ENCODE assay signal across 8 cellular contexts in the genomic region with DNA sequence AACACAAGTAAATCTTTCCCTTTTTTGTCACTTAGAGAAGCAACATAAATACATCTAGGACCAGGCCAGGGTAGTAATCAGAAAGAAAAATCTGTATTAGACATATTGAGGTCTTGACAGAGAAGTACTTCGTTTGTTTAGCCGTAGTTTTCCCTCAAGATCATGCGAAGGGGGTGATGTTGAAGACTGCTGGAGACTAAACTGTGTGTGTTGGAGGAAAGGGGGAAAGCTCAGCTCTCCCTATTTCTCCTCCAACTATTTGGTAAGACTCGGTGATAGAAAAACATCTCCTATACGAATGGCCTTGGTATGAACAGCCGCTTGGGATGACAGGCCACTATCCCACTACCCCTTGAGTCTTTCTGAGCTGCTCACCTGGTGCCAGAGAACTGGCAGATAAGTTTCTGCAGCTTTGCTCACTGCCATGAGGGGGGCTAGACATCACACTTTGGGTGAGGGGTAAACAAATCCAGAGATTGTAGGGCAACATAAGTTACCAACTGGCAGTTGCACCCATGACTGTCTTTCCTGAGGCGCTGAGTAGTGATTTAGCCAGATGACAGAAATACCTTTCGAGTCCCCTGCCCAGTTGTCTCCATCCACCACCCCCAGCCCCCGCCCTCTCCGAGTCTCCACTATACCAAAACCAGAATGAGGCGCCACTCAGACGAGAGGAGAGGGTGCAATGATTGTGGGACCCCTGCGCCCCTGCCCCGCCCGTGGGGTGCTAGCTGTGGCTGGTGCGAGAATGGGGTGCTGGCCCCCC. TPM values are rescaled to one million over a fixed set of nuclear protein-coding genes. Genes with fewer than 3 reads are reported as not detected.
A peak's percentile ranks its signal among the peaks of the same experiment; 100 is the strongest.
DNase-seq lines count a peak whose midpoint lies in the region; ATAC-seq and TF ChIP-seq lines count a peak whose summit lies in the region.

No MANE protein-coding gene starts in this region.

- TF ChIP-seq CTCF in AG10803 (conservative IDR thresholded peaks at IDR 0.05; ENCODE audit: low read length): no peak
- TF ChIP-seq CTCF in mammary epithelial cell (conservative IDR thresholded peaks at IDR 0.05 in 1 of 2, IDR thresholded peaks at IDR 0.05 in 1 of 2; ENCODE audit: extremely low read depth in 1 of 2, insufficient read depth in 1 of 2, low read depth in 1 of 2, low read length in 2 of 2): no peak

- H3K4me1 ChIP-seq in HUES6 (ENCODE audit: control insufficient read depth, insufficient read depth, low read length) (peaks cover 9% of the 10 kb centered on the region; the same call in 1 of the 2 replicates), mammary epithelial cell (ENCODE audit: insufficient read depth, low read length) (peaks cover 12% of the 10 kb centered on the region), muscle layer of colon (ENCODE audit: insufficient read depth, low read length) (peaks cover 29% of the 10 kb centered on the region)

- H3K9me3 ChIP-seq in HUES6 (ENCODE audit: control insufficient read depth, insufficient read depth, low read depth, low read length): no peaks in the 10 kb centered on the region; the same call in 1 of the 2 replicates
- no peaks in the 10 kb centered on the region for H3K9me3 ChIP-seq in mammary epithelial cell (replicated peaks; ENCODE audit: insufficient read depth, low read length)
- H3K9me3 ChIP-seq in muscle layer of colon (ENCODE audit: low read length): no peaks in the 10 kb centered on the region

- no peak for DNase-seq in AG10803 (ENCODE audit: low read depth)
- DNase-seq in mammary epithelial cell: no peak
- DNase-seq in COR-L47 (lab: John Stamatoyannopoulos, UW): no peak
- DNase-seq in CD1c-positive myeloid dendritic cell (ENCODE audit: extremely low spot score): no peak
- DNase-seq in HEK293T (ENCODE audit: extremely low spot score): no peak

- no peak for ATAC-seq in HG03135 (IDR thresholded peaks at IDR 0.05; ENCODE audit: unreplicated experiment)

- no peaks in the 10 kb centered on the region for H4K20me1 ChIP-seq in mammary epithelial cell (ENCODE audit: insufficient read depth, low read length)

- H3K36me3 ChIP-seq in HUES6 (ENCODE audit: control insufficient read depth, insufficient read depth, low read length) (peaks cover 11% of the 10 kb centered on the region), mammary epithelial cell (ENCODE audit: insufficient read depth, low read length) (no peaks in the 10 kb centered on the region), muscle layer of colon (ENCODE audit: insufficient read depth, low read length) (peaks cover 24% of the 10 kb centered on the region)

- in situ Hi-C loops in mammary epithelial cell (cut with MboI; ENCODE audit: low sequenced_read_pairs in 2 of 2): no loop called here

- BruUV-seq in mammary epithelial cell (replicated peaks; lab: Mats Ljungman, UMichigan): no TSS peak

- H3K79me2 ChIP-seq in mammary epithelial cell (ENCODE audit: insufficient read depth, low read length): peaks cover 14% of the 10 kb centered on the region

- intact Hi-C loops in mammary epithelial cell (cut with micrococcal nuclease): loop anchor here (1.0 to 5.0 kb wide), 8 partner anchors 24 to 482 kb away; a partner anchor contains a TSS

- POLR2A ChIA-PET in HEK293T (lab: Yijun Ruan, JAX): interaction anchor here (0.7 to 4.6 kb wide), 35 partner anchors 9 to 190 kb away, joined by 3 to 63 read pairs (median 7); a partner anchor contains a TSS

- H3K27me3 ChIP-seq in HUES6 (ENCODE audit: control insufficient read depth, insufficient read depth, low read length) (no peaks in the 10 kb centered on the region), mammary epithelial cell (ENCODE audit: insufficient read depth, low read length) (no peaks in the 10 kb centered on the region), muscle layer of colon (ENCODE audit: control insufficient read depth in 1 of 2, insufficient read depth in 2 of 2, low read length in 2 of 2) (no peaks in the 10 kb centered on the region)

- H3K9ac ChIP-seq in HUES6 (ENCODE audit: low read length) (peak overlapping the region; percentile 70), mammary epithelial cell (ENCODE audit: insufficient read depth, low read length) (peak overlapping the region; percentile 68), muscle layer of colon (ENCODE audit: low read length) (peak overlapping the region; percentile 47)

- H2AFZ ChIP-seq in mammary epithelial cell (ENCODE audit: low read depth, low read length): peak overlapping the region; percentile 97

- WGBS in mammary epithelial cell (ENCODE audit: low coverage, missing lambda C conversion rate): 26% methylated on average over 6 of the region's 16 CpGs

- H3K4me2 ChIP-seq in mammary epithelial cell (ENCODE audit: insufficient read depth, low read depth, low read length): peak overlapping the region; percentile 91

- dilution Hi-C loops in mammary epithelial cell (cut with HindIII; ENCODE audit: low sequenced_read_pairs): loop anchor here (5.0 kb wide), 1 partner anchor 77 kb away; no protein-coding TSS in a partner anchor

- CTCF ChIA-PET in mammary epithelial cell (lab: Charles Lee; ENCODE audit: low non-redundant PET): no interaction called here
- CTCF ChIA-PET in HEK293T (lab: Yijun Ruan, JAX): interaction anchor here (0.6 to 2.5 kb wide), 6 partner anchors 46 to 274 kb away, joined by 3 to 8 read pairs (median 4); no protein-coding TSS in a partner anchor

- H3K27ac ChIP-seq in HUES6 (ENCODE audit: low read depth, low read length) (no peak overlapping the region), mammary epithelial cell (ENCODE audit: insufficient read depth, low read depth, low read length) (peak overlapping the region; percentile 55), muscle layer of colon (ENCODE audit: low read depth, low read length) (peak overlapping the region; percentile 87)

- H3K4me3 ChIP-seq in AG10803 (ENCODE audit: low read length) (peak overlapping the region; percentile 88), HUES6 (ENCODE audit: low read depth, low read length) (peak overlapping the region; percentile 84), mammary epithelial cell (replicated peaks in 1 of 3; ENCODE audit: insufficient read depth in 1 of 3, low read depth in 2 of 3, low read length in 3 of 3) (peak overlapping the region; percentile 64 to 83 (median 65)), muscle layer of colon (ENCODE audit: low read depth in 1 of 2, low read length in 2 of 2) (peak overlapping the region; percentile 85 to 89)

TF ChIP-seq in HEK293T, 16 proteins besides CTCF, POLR2A, EP300 and RAD21:
- no peak for TF ChIP-seq LEF1 (IDR thresholded peaks at IDR 0.05; ENCODE audit: borderline replicate concordance)
- no peak for TF ChIP-seq NFRKB (IDR thresholded peaks at IDR 0.05)
- no peak for TF ChIP-seq FOXK2 (IDR thresholded peaks at IDR 0.05)
- TF ChIP-seq ARNT (IDR thresholded peaks at IDR 0.05): no peak
- TF ChIP-seq CTBP1 (IDR thresholded peaks at IDR 0.05; ENCODE audit: borderline replicate concordance): no peak
- no peak for TF ChIP-seq L3MBTL2 (conservative IDR thresholded peaks at IDR 0.05)
- TF ChIP-seq ZNF384 (IDR thresholded peaks at IDR 0.05): no peak
- no peak for TF ChIP-seq ELF4 (IDR thresholded peaks at IDR 0.05)
- TF ChIP-seq SUZ12 (IDR thresholded peaks at IDR 0.05): no peak
- no peak for TF ChIP-seq SP1 (IDR thresholded peaks at IDR 0.05)
- TF ChIP-seq TARDBP (IDR thresholded peaks at IDR 0.05): no peak
- no peak for TF ChIP-seq FOXM1 (IDR thresholded peaks at IDR 0.05; ENCODE audit: borderline replicate concordance)
- no peak for TF ChIP-seq FOXA1 (IDR thresholded peaks at IDR 0.05)
- no peak for TF ChIP-seq BHLHE40 (IDR thresholded peaks at IDR 0.05; ENCODE audit: borderline replicate concordance)
TF ChIP-seq in HEK293T: peak in this region for 0.

RNA-seq across cellular contexts. Expression of a gene that starts 0.7 kb away (rescaled TPM):
- 1 to 10 TPM; 2.1 to 5.0 TPM for total RNA-seq in mammary epithelial cell
- 5.8 TPM for polyA plus RNA-seq in mammary epithelial cell
- 2.4 TPM for polyA minus RNA-seq in mammary epithelial cell

RNA-seq across cellular contexts. Expression of a gene that starts 17.9 kb away (rescaled TPM):
- 1 to 10 TPM; 4.0 to 5.0 TPM for total RNA-seq in mammary epithelial cell
- 7.3 TPM for polyA plus RNA-seq in mammary epithelial cell
- polyA minus RNA-seq in mammary epithelial cell: 52.6 TPM

RNA-seq across cellular contexts. Expression of a gene that starts 23.3 kb away (rescaled TPM):
- total RNA-seq in mammary epithelial cell: 100 to 1,000 TPM in 1 of 2 donors, 10 to 100 TPM in 1; 51.7 to 192 TPM
- polyA plus RNA-seq in mammary epithelial cell: 124 TPM
- 18.7 TPM for polyA minus RNA-seq in mammary epithelial cell

RNA-seq across cellular contexts. Expression of a gene that starts 24.1 kb away (rescaled TPM):
- 10 to 100 TPM; 17.8 to 53.7 TPM for total RNA-seq in mammary epithelial cell
- 60.4 TPM for polyA plus RNA-seq in mammary epithelial cell
- polyA minus RNA-seq in mammary epithelial cell: 156 TPM

RNA-seq across cellular contexts. Expression of a gene that starts 25.0 kb away (rescaled TPM):
- total RNA-seq in mammary epithelial cell: not detected
- not detected for polyA plus RNA-seq in mammary epithelial cell
- polyA minus RNA-seq in mammary epithelial cell: not detected
